In genomic region chr19:14110650-14111049, GRCh38 we compare ENCODE assay signal across 18 cellular contexts. TPM values are rescaled to one million over a fixed set of nuclear protein-coding genes. Genes with fewer than 3 reads are reported as not detected.
"Had no signal": no experiment of that assay in that cellular context is flagged by ENCODE, and none has a peak within 500 bp of the region (broad histone marks: within the 10 kb centered on the region; RNA-seq: fewer than 3 reads in every experiment).

No MANE protein-coding gene starts in this region.

- H3K27me3 Mint-ChIP-seq: activated naive CD4-positive, alpha-beta T cell treated with anti-CD3 and anti-CD28 coated beads, Interleukin-2, amount 50 U/mL, for 24 hours had no signal

- FAIRE-seq: islet of Langerhans, pancreas, small intestine had no signal

- H3K4me3 ChIP-seq: esophagus muscularis mucosa, pancreas, SK-N-MC, upper lobe of left lung had no signal

- H3K4me3 Mint-ChIP-seq: activated naive CD4-positive, alpha-beta T cell treated with anti-CD3 and anti-CD28 coated beads, Interleukin-2, amount 50 U/mL, for 24 hours; nephron progenitor cell had no signal

- H3K36me3 ChIP-seq: pancreas had no signal

- H3K27ac Mint-ChIP-seq: nephron progenitor cell had no signal

- H3K27me3 ChIP-seq: esophagus muscularis mucosa, pancreas, upper lobe of left lung had no signal

- ATAC-seq: left lobe of liver, pancreas had no signal

- H3K27ac ChIP-seq: pancreas, SK-N-MC, upper lobe of left lung had no signal

- H3K9me3 ChIP-seq: esophagus muscularis mucosa, pancreas, upper lobe of left lung had no signal

- H3K9me3 Mint-ChIP-seq: activated naive CD4-positive, alpha-beta T cell treated with anti-CD3 and anti-CD28 coated beads, Interleukin-2, amount 50 U/mL, for 24 hours; nephron progenitor cell had no signal

- H3K36me3 Mint-ChIP-seq: activated naive CD4-positive, alpha-beta T cell treated with anti-CD3 and anti-CD28 coated beads, Interleukin-2, amount 50 U/mL, for 24 hours had no signal

- DNase-seq: activated CD4-positive, alpha-beta T cell treated with anti-CD3 and anti-CD28 coated beads for 48 hours; activated T-cell treated with anti-CD3 and anti-CD28 coated beads for 4 hours; glutamatergic neuron; nephron progenitor cell; pancreas; small intestine; substantia nigra; T-helper 1 cell; upper lobe of left lung had no signal

RNA-seq across cellular contexts. Expression of gene C19orf67, which starts 25.1 kb away (rescaled TPM):
- total RNA-seq: activated CD8-positive, alpha-beta memory T cell treated with anti-CD3 and anti-CD28 coated beads for 36 hours; esophagus muscularis mucosa; fibroblast of villous mesenchyme; left lobe of liver; mucosa of gallbladder; pancreas; renal cortical epithelial cell had no signal
- polyA plus RNA-seq: pancreas, small intestine had no signal
